In the genomic region with DNA sequence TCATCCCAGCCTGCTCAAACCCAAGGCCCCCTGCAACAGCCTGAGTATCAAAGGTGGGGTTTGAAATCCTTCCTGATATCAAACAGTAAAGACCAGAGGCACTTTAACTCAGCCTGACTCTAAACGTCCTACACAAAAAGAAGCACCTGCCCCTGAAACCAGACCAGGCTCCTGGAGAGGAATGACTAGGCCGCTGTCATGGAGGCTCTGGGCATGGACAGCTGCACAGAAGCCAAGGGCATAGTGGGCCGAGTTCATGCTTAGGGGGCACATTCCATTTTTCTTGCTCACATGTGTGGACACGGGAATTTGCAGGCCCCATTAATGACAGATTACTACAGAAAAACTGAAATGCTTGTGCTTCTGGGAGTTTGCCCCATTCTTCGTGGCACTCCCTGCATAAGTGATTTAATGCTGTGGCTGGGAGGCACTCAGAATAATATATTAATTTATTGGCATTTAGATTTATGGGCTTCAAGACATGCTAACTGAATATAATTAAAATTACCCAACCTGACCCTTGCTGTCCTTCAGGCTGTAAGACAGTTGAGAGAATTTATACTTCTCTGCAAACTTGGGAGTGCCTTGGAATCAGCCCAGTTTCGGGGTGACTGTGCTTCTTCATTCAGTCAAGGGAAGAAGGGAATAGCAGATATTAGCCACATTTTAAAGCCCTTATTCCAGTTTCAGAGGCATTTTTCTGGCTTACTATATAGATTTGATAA, we compare ENCODE assay signal across 15 cellular contexts.
DNase-seq lines count a peak whose midpoint lies in the region; ATAC-seq and TF ChIP-seq lines count a peak whose summit lies in the region.
"Had no signal": no experiment of that assay in that cellular context is flagged by ENCODE, and none has a peak within 500 bp of the region (broad histone marks: within the 10 kb centered on the region; RNA-seq: fewer than 3 reads in every experiment).

No MANE protein-coding gene starts in this region.

- H3K4me1 Mint-ChIP-seq in activated naive CD4-positive, alpha-beta T cell treated with anti-CD3 and anti-CD28 coated beads, Interleukin-2, amount 10 ng/mL, durations not matched to agents 7 days and 5 days: peaks cover 59% of the 10 kb centered on the region
- H3K4me1 Mint-ChIP-seq in immature natural killer cell: peaks cover 30 to 37% of the 10 kb centered on the region in 2 donors
- H3K4me1 Mint-ChIP-seq in stimulated activated effector memory CD8-positive, alpha-beta T cell treated with anti-CD3 and anti-CD28 coated beads, Interleukin-12 subunit alpha, Interleukin-12 subunit beta, amount 100 ng/mL, for 72 hours: peaks cover 49% of the 10 kb centered on the region

- H3K9me3 Mint-ChIP-seq in activated naive CD4-positive, alpha-beta T cell treated with anti-CD3 and anti-CD28 coated beads, Interleukin-2, amount 10 ng/mL, durations not matched to agents 7 days and 5 days: peaks cover 6% of the 10 kb centered on the region
- H3K9me3 Mint-ChIP-seq in immature natural killer cell: no peaks in the 10 kb centered on the region
- H3K9me3 Mint-ChIP-seq in stimulated activated effector memory CD8-positive, alpha-beta T cell treated with anti-CD3 and anti-CD28 coated beads, Interleukin-12 subunit alpha, Interleukin-12 subunit beta, amount 100 ng/mL, for 72 hours: no peaks in the 10 kb centered on the region

- H3K36me3 Mint-ChIP-seq in activated naive CD4-positive, alpha-beta T cell treated with anti-CD3 and anti-CD28 coated beads, Interleukin-2, amount 10 ng/mL, durations not matched to agents 7 days and 5 days: peaks cover 8% of the 10 kb centered on the region
- peaks cover 0 to 2% (median 0%) of the 10 kb centered on the region in 3 donors for H3K36me3 Mint-ChIP-seq in immature natural killer cell
- no peaks in the 10 kb centered on the region for H3K36me3 Mint-ChIP-seq in stimulated activated effector memory CD8-positive, alpha-beta T cell treated with anti-CD3 and anti-CD28 coated beads, Interleukin-12 subunit alpha, Interleukin-12 subunit beta, amount 100 ng/mL, for 72 hours

- H3K79me2 ChIP-seq in Loucy (ENCODE audit: insufficient read depth, low read length): no peaks in the 10 kb centered on the region

- DNase-seq in activated naive CD4-positive, alpha-beta T cell treated with anti-CD3 and anti-CD28 coated beads, Interleukin-2, amount 10 ng/mL, durations not matched to agents 7 days and 5 days: no peak
- DNase-seq in activated naive CD4-positive, alpha-beta T cell treated with anti-CD3 and anti-CD28 coated beads, Interleukin-2, amount 50 U/mL, for 16 hours: no peak
- DNase-seq in immature natural killer cell (no peak), GM10248 (ENCODE audit: extremely low spot score) (no peak), NCI-H1436 treated with DMSO at 0.1 percent for 48 hours (lab: John Stamatoyannopoulos, UW) (no peak)
- no peak for DNase-seq in stimulated activated effector memory CD8-positive, alpha-beta T cell treated with anti-CD3 and anti-CD28 coated beads, Interleukin-12 subunit alpha, Interleukin-12 subunit beta, amount 100 ng/mL, for 72 hours (ENCODE audit: low spot score in 2 of 2)
- DNase-seq: Caco-2, hippocampal formation, kidney glomerular epithelial cell, NCI-H1930, NCI-H446, trophoblast cell had no signal

- ATAC-seq in stimulated activated effector memory CD8-positive, alpha-beta T cell treated with anti-CD3 and anti-CD28 coated beads, Interleukin-12 subunit alpha, Interleukin-12 subunit beta, amount 100 ng/mL, for 72 hours: no peak
- no peak for ATAC-seq in GM21737 (IDR thresholded peaks at IDR 0.05; ENCODE audit: unreplicated experiment)

- H3K4me3 Mint-ChIP-seq in activated naive CD4-positive, alpha-beta T cell treated with anti-CD3 and anti-CD28 coated beads, Interleukin-2, amount 10 ng/mL, durations not matched to agents 7 days and 5 days: no peak overlapping the region
- H3K4me3 Mint-ChIP-seq in immature natural killer cell: peak overlapping the region; percentile 15 to 79 (median 71)
- H3K4me3 Mint-ChIP-seq in stimulated activated effector memory CD8-positive, alpha-beta T cell treated with anti-CD3 and anti-CD28 coated beads, Interleukin-12 subunit alpha, Interleukin-12 subunit beta, amount 100 ng/mL, for 72 hours: no peak overlapping the region

- no peaks in the 10 kb centered on the region for H3K9me3 ChIP-seq in Loucy (ENCODE audit: insufficient read depth, low read depth, low read length)
- H3K9me3 ChIP-seq: HAP-1 had no signal

- no peaks in the 10 kb centered on the region for H3K9me2 ChIP-seq in Loucy (replicated peaks; ENCODE audit: low read depth, low read length)

- H3F3A ChIP-seq in Loucy (ENCODE audit: low read depth): no peaks in the 10 kb centered on the region

- peak overlapping the region; percentile 91 for H3K27ac Mint-ChIP-seq in activated naive CD4-positive, alpha-beta T cell treated with anti-CD3 and anti-CD28 coated beads, Interleukin-2, amount 10 ng/mL, durations not matched to agents 7 days and 5 days
- peak overlapping the region; percentile 48 to 91 (median 72) for H3K27ac Mint-ChIP-seq in immature natural killer cell
- H3K27ac Mint-ChIP-seq in stimulated activated effector memory CD8-positive, alpha-beta T cell treated with anti-CD3 and anti-CD28 coated beads, Interleukin-12 subunit alpha, Interleukin-12 subunit beta, amount 100 ng/mL, for 72 hours: peak overlapping the region; percentile 90

- H3K27me3 ChIP-seq in Loucy (ENCODE audit: insufficient read depth, low read length, poor library complexity, severe bottlenecking): no peaks in the 10 kb centered on the region

- H3K4me3 ChIP-seq in Loucy (ENCODE audit: low read length, poor library complexity, severe bottlenecking): peak overlapping the region; percentile 54
- H3K4me3 ChIP-seq: HAP-1 had no signal

- H2AFZ ChIP-seq in Loucy (ENCODE audit: low read length): peak overlapping the region; percentile 73

- H3K9ac ChIP-seq in Loucy (ENCODE audit: low read depth, low read length, poor library complexity, severe bottlenecking): peak overlapping the region; percentile 67

- TF ChIP-seq CTCF in Loucy (conservative IDR thresholded peaks at IDR 0.05; ENCODE audit: low read length) (no peak), GM10248 (IDR thresholded peaks at IDR 0.05; ENCODE audit: control extremely low read depth, extremely low read depth, low read depth, missing control alignments) (no peak)

- no peaks in the 10 kb centered on the region for H3K36me3 ChIP-seq in Loucy (ENCODE audit: insufficient read depth, low read length)
- H3K36me3 ChIP-seq: HAP-1 had no signal

- CTCF ChIA-PET in activated naive CD4-positive, alpha-beta T cell treated with anti-CD3 and anti-CD28 coated beads, Interleukin-2, amount 10 ng/mL, durations not matched to agents 7 days and 5 days (lab: Charles Lee): no interaction called here
- CTCF ChIA-PET in GM10248 (lab: Yijun Ruan, JAX): interaction anchor here (2.0 kb wide), 1 partner anchor 233 kb away, joined by 5 read pairs; no protein-coding TSS in a partner anchor

- H3K4me2 ChIP-seq in Loucy (ENCODE audit: low read depth, low read length, poor library complexity, severe bottlenecking): peak overlapping the region; percentile 70

- no peaks in the 10 kb centered on the region for H4K20me1 ChIP-seq in Loucy (ENCODE audit: insufficient read depth, low read length, poor library complexity, severe bottlenecking)

- peaks cover 18% of the 10 kb centered on the region for H3K27me3 Mint-ChIP-seq in activated naive CD4-positive, alpha-beta T cell treated with anti-CD3 and anti-CD28 coated beads, Interleukin-2, amount 10 ng/mL, durations not matched to agents 7 days and 5 days
- peaks cover 0 to 7% (median 2%) of the 10 kb centered on the region in 3 donors for H3K27me3 Mint-ChIP-seq in immature natural killer cell (ENCODE audit: low read depth in 3 of 3)

- POLR2A ChIA-PET in GM10248 (lab: Yijun Ruan, JAX): no interaction called here

- H3K4me1 ChIP-seq in Loucy (ENCODE audit: insufficient read depth, low read length, poor library complexity, severe bottlenecking): peaks cover 22% of the 10 kb centered on the region
- H3K4me1 ChIP-seq: Caco-2, HAP-1 had no signal

Comparison
In these comparisons a context has a peak if more than half of its experiments do, and no peak if none do; other contexts are left out.
1. H3K4me3 Mint-ChIP-seq: peak in immature natural killer cell (5 of 5); none in activated naive CD4-positive, alpha-beta T cell treated with anti-CD3 and anti-CD28 coated beads, Interleukin-2, amount 10 ng/mL, durations not matched to agents 7 days and 5 days (single experiment) and stimulated activated effector memory CD8-positive, alpha-beta T cell treated with anti-CD3 and anti-CD28 coated beads, Interleukin-12 subunit alpha, Interleukin-12 subunit beta, amount 100 ng/mL, for 72 hours (single experiment).
2. Peak in every context shown above with its lines, with median percentiles within 50 percentile points of each other: H3K27ac Mint-ChIP-seq.